32 cellular contexts compared by ENCODE assay signal in the genomic region with DNA sequence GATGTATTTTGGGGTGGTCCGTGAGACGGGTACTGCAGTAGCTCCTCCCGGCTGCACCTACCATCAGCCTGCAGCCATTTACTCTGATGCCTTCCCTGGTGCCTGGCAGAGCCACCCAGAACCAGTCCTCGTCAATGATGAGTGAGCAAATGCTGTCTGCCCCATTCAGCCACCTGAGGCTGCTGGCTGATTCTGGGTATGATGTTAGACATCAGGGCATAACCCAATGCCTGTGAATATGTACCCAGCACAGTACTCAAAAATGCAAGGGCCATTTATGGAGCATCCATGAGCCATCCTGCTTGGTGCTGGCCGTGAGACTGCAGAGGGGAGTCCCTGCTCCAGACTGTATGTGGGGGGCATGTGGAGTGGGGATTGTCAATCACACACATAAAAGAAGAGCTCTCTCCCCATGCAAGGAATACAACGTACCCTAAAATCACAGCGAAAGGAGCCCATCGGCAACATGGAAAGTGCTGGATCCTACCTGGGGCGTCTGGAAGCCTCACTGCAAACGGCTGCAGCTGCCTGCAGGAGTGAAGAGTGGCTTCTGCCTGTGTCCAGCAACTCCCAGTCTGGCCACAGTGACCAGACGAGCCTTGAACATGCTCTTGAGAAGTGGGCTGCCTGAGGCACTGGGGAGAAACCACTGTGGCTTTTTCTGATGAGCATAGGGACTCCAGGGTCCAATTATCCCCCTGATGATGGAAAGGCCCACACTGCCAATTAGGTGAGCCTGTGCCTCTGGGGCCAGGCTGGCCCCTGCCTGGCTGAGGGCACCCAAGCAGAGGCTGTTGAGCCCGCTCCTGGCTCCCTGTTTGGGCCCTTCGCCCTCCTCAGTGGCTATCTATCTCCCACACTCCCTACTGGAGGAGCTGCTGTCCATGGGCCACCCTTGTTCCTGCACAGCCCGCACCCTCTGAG. TPM values are rescaled to one million over a fixed set of nuclear protein-coding genes. Genes with fewer than 3 reads are reported as not detected.
DNase-seq lines count a peak whose midpoint lies in the region; ATAC-seq, FAIRE-seq and TF ChIP-seq lines count a peak whose summit lies in the region.
"Had no signal": no experiment of that assay in that cellular context is flagged by ENCODE, and none has a peak within 500 bp of the region (broad histone marks: within the 10 kb centered on the region; RNA-seq: fewer than 3 reads in every experiment).

No MANE protein-coding gene starts in this region.

- dilution Hi-C loops in IMR-90 (cut with HindIII; ENCODE audit: low sequenced_read_pairs, unreplicated experiment) = no loop called here

- no peak overlapping the region for H2AK9ac ChIP-seq in IMR-90 (replicated peaks; ENCODE audit: low read depth, low read length, poor library complexity)

- no peak overlapping the region for H3K23ac ChIP-seq in IMR-90 (ENCODE audit: low read depth, low read length)

- H3K27me3 ChIP-seq in IMR-90 (ENCODE audit: control insufficient read depth, insufficient read depth, low read length) = peaks cover 8% of the 10 kb centered on the region; the same call in 1 of the 2 replicates
- H3K27me3 ChIP-seq in HepG2 (ENCODE audit: control insufficient read depth in 1 of 2, insufficient read depth in 2 of 2, low read length in 2 of 2) = peaks cover 7 to 42% of the 10 kb centered on the region in 2 experiments; a peak in 4 of 5 replicates
- peaks cover 0 to 36% (median 0%) of the 10 kb centered on the region in 7 donors for H3K27me3 ChIP-seq in spleen (replicated peaks in 1 of 7)
- H3K27me3 ChIP-seq: Peyer's patch had no signal

- H3K4me1 Mint-ChIP-seq in activated CD4-positive, alpha-beta T cell treated with anti-CD3 and anti-CD28 coated beads, Interleukin-2, amount 10 ng/mL, durations not matched to agents 24 days and 14 days = no peaks in the 10 kb centered on the region
- H3K4me1 Mint-ChIP-seq: CD4-positive, alpha-beta memory T cell had no signal

- no peak for TF ChIP-seq POLR2A in A549 (IDR thresholded peaks at IDR 0.05; ENCODE audit: low read length)
- TF ChIP-seq POLR2A in IMR-90 (IDR thresholded peaks at IDR 0.05; ENCODE audit: low read depth, low read length) = no peak
- TF ChIP-seq POLR2A in HepG2 (IDR thresholded peaks at IDR 0.05; ENCODE audit: insufficient read depth in 1 of 2, low read depth in 2 of 2, low read length in 2 of 2) = no peak
- TF ChIP-seq POLR2A in spleen (IDR thresholded peaks at IDR 0.05) = no peak

- intact Hi-C loops in IMR-90 (cut with micrococcal nuclease) (no loop called here), HepG2 (cut with micrococcal nuclease; ENCODE audit: unreplicated experiment) (no loop called here), spleen (cut with DNase I; ENCODE audit: low total_unique reads) (no loop called here)
- intact Hi-C loops in activated CD4-positive, alpha-beta T cell treated with anti-CD3 and anti-CD28 coated beads, Interleukin-2, amount 10 ng/mL, durations not matched to agents 24 days and 14 days (cut with micrococcal nuclease) = no loop called here

- TF ChIP-seq RAD21 in A549 (conservative IDR thresholded peaks at IDR 0.05 in 1 of 2, IDR thresholded peaks at IDR 0.05 in 1 of 2) = no peak
- TF ChIP-seq RAD21 in IMR-90 (IDR thresholded peaks at IDR 0.05; ENCODE audit: low read length) = no peak
- no peak for TF ChIP-seq RAD21 in HepG2 (CRISPR knock-in tag; IDR thresholded peaks at IDR 0.05)

- no peaks in the 10 kb centered on the region for H3K9me1 ChIP-seq in IMR-90 (ENCODE audit: insufficient read depth, low read length)

- FAIRE-seq in A549 (lab: Jason Lieb, UNC) (no peak), HepG2 (lab: Jason Lieb, UNC) (no peak)
- FAIRE-seq: A204.1, GM12878 had no signal

- no peak overlapping the region for H2AK5ac ChIP-seq in IMR-90 (ENCODE audit: low read depth, low read length)

- H3K56ac ChIP-seq in IMR-90 (ENCODE audit: extremely low read depth, insufficient read depth, low read length) = no peak overlapping the region

- H4K8ac ChIP-seq in IMR-90 (ENCODE audit: low read depth in 2 of 2, low read length in 2 of 2) = no peak overlapping the region

- WGBS in A549 (ENCODE audit: missing lambda C conversion rate) = 13% methylated on average over 14 of the region's 14 CpGs
- WGBS in IMR-90 (ENCODE audit: extremely low coverage in 2 of 2, insufficient read length in 1 of 2), 2 experiments = 50% methylated on average over 5 of the region's 14 CpGs; no CpG with 5 or more reads in 1 of the 2 experiments
- 20% methylated on average over 9 of the region's 14 CpGs for WGBS in HepG2 (ENCODE audit: low lambda C conversion rate)
- 61 to 80% (median 71%) methylated on average over 13 to 14 of the region's 14 CpGs for WGBS in spleen, 5 donors

- no peak overlapping the region for H2BK5ac ChIP-seq in IMR-90 (ENCODE audit: low read depth, low read length, poor library complexity, severe bottlenecking)

- H3K27ac ChIP-seq in A549 (no peak overlapping the region), IMR-90 (ENCODE audit: insufficient read depth, low read length) (no peak overlapping the region), HepG2 (ENCODE audit: extremely low read length, insufficient read depth, low read length) (no peak overlapping the region), spleen (no peak overlapping the region)
- H3K27ac ChIP-seq: HL-60, Peyer's patch had no signal

- ATAC-seq in A549 (peak; percentile 41 to 57), IMR-90 (ENCODE audit: low read depth) (no peak), HepG2 (peak; percentile 47), GM21526 (IDR thresholded peaks at IDR 0.05; ENCODE audit: low FRiP score, unreplicated experiment) (no peak)
- ATAC-seq: GM12878 had no signal

- H3K9me3 ChIP-seq in A549 (no peaks in the 10 kb centered on the region), IMR-90 (ENCODE audit: control insufficient read depth, insufficient read depth, low read length) (no peaks in the 10 kb centered on the region), HepG2 (ENCODE audit: low read length) (no peaks in the 10 kb centered on the region), spleen (no peaks in the 10 kb centered on the region)
- H3K9me3 ChIP-seq: HAP-1, Peyer's patch had no signal

- no peak overlapping the region for H4K91ac ChIP-seq in IMR-90 (ENCODE audit: insufficient read depth, low read depth, low read length)

- TF ChIP-seq EP300 in A549 (IDR thresholded peaks at IDR 0.05) (no peak), HepG2 (IDR thresholded peaks at IDR 0.05; ENCODE audit: low read depth in 2 of 2, low read length in 2 of 2) (no peak), HepG2 (CRISPR knock-in tag; IDR thresholded peaks at IDR 0.05; ENCODE audit: borderline replicate concordance) (no peak)

- H3K18ac ChIP-seq in IMR-90 (ENCODE audit: low read depth, low read length) = no peak overlapping the region

- peaks cover 34% of the 10 kb centered on the region for H3K27me3 Mint-ChIP-seq in activated CD4-positive, alpha-beta T cell treated with anti-CD3 and anti-CD28 coated beads, Interleukin-2, amount 10 ng/mL, durations not matched to agents 24 days and 14 days

- H3K4me2 ChIP-seq in A549 (no peak overlapping the region), IMR-90 (ENCODE audit: low read depth, low read length) (no peak overlapping the region), HepG2 (ENCODE audit: low read depth, low read length) (no peak overlapping the region)

- peak overlapping the region; percentile 14 for H2AFZ ChIP-seq in IMR-90 (replicated peaks; ENCODE audit: low read length, poor library complexity)
- H2AFZ ChIP-seq in HepG2 (ENCODE audit: low read length) = no peak overlapping the region

- no peaks in the 10 kb centered on the region for H3K36me3 ChIP-seq in IMR-90 (ENCODE audit: control insufficient read depth, insufficient read depth, low read length)
- no peaks in the 10 kb centered on the region for H3K36me3 ChIP-seq in HepG2 (replicated peaks in 1 of 2; ENCODE audit: control insufficient read depth in 1 of 2, insufficient read depth in 2 of 2, low read length in 2 of 2)
- no peaks in the 10 kb centered on the region for H3K36me3 ChIP-seq in spleen
- H3K36me3 ChIP-seq: HAP-1, Peyer's patch had no signal

- H3K4me3 Mint-ChIP-seq in activated CD4-positive, alpha-beta T cell treated with anti-CD3 and anti-CD28 coated beads, Interleukin-2, amount 10 ng/mL, durations not matched to agents 24 days and 14 days = no peak overlapping the region
- H3K4me3 Mint-ChIP-seq: CD4-positive, alpha-beta memory T cell had no signal

- H4K20me1 ChIP-seq in IMR-90 (ENCODE audit: insufficient read depth, low read length) (no peaks in the 10 kb centered on the region), HepG2 (ENCODE audit: insufficient read depth, low read length) (no peaks in the 10 kb centered on the region)

- no peaks in the 10 kb centered on the region for H3K4me1 ChIP-seq in A549
- no peaks in the 10 kb centered on the region for H3K4me1 ChIP-seq in IMR-90 (ENCODE audit: control insufficient read depth, insufficient read depth, low read length)
- H3K4me1 ChIP-seq in HepG2 (ENCODE audit: insufficient read depth, low read length) = no peaks in the 10 kb centered on the region
- no peaks in the 10 kb centered on the region for H3K4me1 ChIP-seq in spleen
- H3K4me1 ChIP-seq: HAP-1, Peyer's patch had no signal

- H3K9me3 Mint-ChIP-seq in activated CD4-positive, alpha-beta T cell treated with anti-CD3 and anti-CD28 coated beads, Interleukin-2, amount 10 ng/mL, durations not matched to agents 24 days and 14 days = no peaks in the 10 kb centered on the region
- H3K9me3 Mint-ChIP-seq: CD4-positive, alpha-beta memory T cell had no signal

- CTCF ChIA-PET in A549 (lab: Yijun Ruan, JAX) = interaction anchor here (1.1 to 1.3 kb wide), 2 partner anchors 12 to 111 kb away, joined by 3 to 5 read pairs; no protein-coding TSS in a partner anchor
- CTCF ChIA-PET in IMR-90 (lab: Yijun Ruan, JAX) = no interaction called here
- CTCF ChIA-PET in HepG2 (lab: Yijun Ruan, JAX; ENCODE audit: low intra/inter-chr PET ratio, low total read pairs) = no interaction called here

- POLR2A ChIA-PET in A549 (lab: Yijun Ruan, JAX) (no interaction called here), IMR-90 (lab: Charles Lee; ENCODE audit: unreplicated experiment) (no interaction called here), HepG2 (lab: Yijun Ruan, JAX) (no interaction called here)

- H2BK15ac ChIP-seq in IMR-90 (ENCODE audit: low read depth, low read length) = no peak overlapping the region

- no peak overlapping the region for H3K4ac ChIP-seq in IMR-90 (ENCODE audit: low read depth, low read length)

- DNase-seq in A549 (ENCODE audit: low read depth in 1 of 2, low spot score in 1 of 2) = no peak
- no peak for DNase-seq in IMR-90
- no peak for DNase-seq in HepG2 (ENCODE audit: low spot score)
- DNase-seq in spleen = peak; percentile 54
- no peak for DNase-seq in germinal center (ENCODE audit: low spot score)
- no peak for DNase-seq in activated CD4-positive, alpha-beta T cell treated with anti-CD3 and anti-CD28 coated beads, Interleukin-2, amount 10 ng/mL, durations not matched to agents 24 days and 14 days
- DNase-seq: AML-193; C1 segment of cervical spinal cord; CD4-positive, alpha-beta memory T cell; COR-L47; DMS79; EL; GDM1; GOT3; Karpas-422; NCI-H1092 treated with DMSO at 0.1 percent for 48 hours; NCI-H1436; NCI-H187; NCI-H2081 treated with DMSO at 0.1 percent for 48 hours; NCI-H2171 treated with DMSO at 0.1 percent for 48 hours; NCI-H345; NCI-H510A treated with DMSO at 0.1 percent for 48 hours; NCI-H748 treated with DMSO at 0.1 percent for 48 hours; Peyer's patch; SHP77 treated with DMSO at 0.1 percent for 48 hours had no signal

- no peak overlapping the region for H4K5ac ChIP-seq in IMR-90 (ENCODE audit: low read depth, low read length)

- no peak overlapping the region for H2BK120ac ChIP-seq in IMR-90 (ENCODE audit: low read depth, low read length)

- in situ Hi-C loops in IMR-90 (cut with MboI; ENCODE audit: low sequenced_read_pairs) = no loop called here
- in situ Hi-C loops in HepG2 (cut with HindIII; ENCODE audit: extremely low pct_ligation_motif_present, low pct_unique_long_range_greater_than_20kb) = no loop called here

- H2BK20ac ChIP-seq in IMR-90 (ENCODE audit: low read depth, low read length) = no peak overlapping the region

- no peak overlapping the region for H3K14ac ChIP-seq in IMR-90 (replicated peaks; ENCODE audit: low read depth, low read length)

- BruUV-seq in IMR-90 (replicated peaks; lab: Mats Ljungman, UMichigan) = no TSS peak
- no TSS peak for BruUV-seq in HepG2 (replicated peaks; lab: Mats Ljungman, UMichigan)

- H3K4me3 ChIP-seq in A549 = no peak overlapping the region
- no peak overlapping the region for H3K4me3 ChIP-seq in IMR-90 (ENCODE audit: insufficient read depth, low read depth, low read length)
- no peak overlapping the region for H3K4me3 ChIP-seq in HepG2 (replicated peaks in 1 of 3; ENCODE audit: insufficient read depth in 1 of 3, low read depth in 2 of 3, low read length in 3 of 3)
- H3K4me3 ChIP-seq in spleen = no peak overlapping the region
- H3K4me3 ChIP-seq: GM12878, HAP-1, Peyer's patch had no signal

- H3K79me1 ChIP-seq in IMR-90 (ENCODE audit: low read depth in 1 of 2, low read length in 2 of 2) = no peaks in the 10 kb centered on the region

- H3K27ac Mint-ChIP-seq in activated CD4-positive, alpha-beta T cell treated with anti-CD3 and anti-CD28 coated beads, Interleukin-2, amount 10 ng/mL, durations not matched to agents 24 days and 14 days = no peak overlapping the region

- H3K9ac ChIP-seq in IMR-90 (ENCODE audit: low read depth, low read length) = no peak overlapping the region
- no peak overlapping the region for H3K9ac ChIP-seq in HepG2 (ENCODE audit: insufficient read depth, low read depth, low read length)

- no peaks in the 10 kb centered on the region for H3K79me2 ChIP-seq in HepG2 (ENCODE audit: insufficient read depth, low read length)

- H3K36me3 Mint-ChIP-seq in activated CD4-positive, alpha-beta T cell treated with anti-CD3 and anti-CD28 coated beads, Interleukin-2, amount 10 ng/mL, durations not matched to agents 24 days and 14 days (ENCODE audit: low read depth) = no peaks in the 10 kb centered on the region
- H3K36me3 Mint-ChIP-seq: CD4-positive, alpha-beta memory T cell had no signal

- no peak for TF ChIP-seq CTCF in A549 (IDR thresholded peaks at IDR 0.05)
- TF ChIP-seq CTCF in IMR-90 (conservative IDR thresholded peaks at IDR 0.05; ENCODE audit: low read depth, low read length) = no peak
- TF ChIP-seq CTCF in HepG2 (CRISPR knock-in tag; IDR thresholded peaks at IDR 0.05) = no peak
- TF ChIP-seq CTCF in spleen (IDR thresholded peaks at IDR 0.05 in 8 of 11, conservative IDR thresholded peaks at IDR 0.05 in 3 of 11) = no peak

RNA-seq across cellular contexts. Expression of a gene that starts 2.4 kb away (rescaled TPM):
- polyA plus RNA-seq in A549 (2011; rRNA removed) (not detected in 2 replicates), A549 (2017; fragmentation: RNase III; extraction: RNeasy Plus Mini Kit Qiagen cat#74134 plus additional on column Dnase treatment) (not detected in 3 replicates), IMR-90 (2012; rRNA removed) (not detected in 2 replicates), HepG2 (2011; rRNA removed) (not detected in 2 replicates), spleen (not detected)
- not detected in 2 replicates for polyA plus RNA-seq in A549 (2012; cell fraction: cytosol; rRNA removed)
- 0.04 TPM in 1 of 2 replicates, not detected in the other for polyA plus RNA-seq in A549 (2012; cell fraction: nucleus; rRNA removed)
- not detected in 2 replicates for polyA minus RNA-seq in A549 (2011; rRNA and poly(A)+ RNA removed)
- total RNA-seq in IMR-90 (2012; rRNA removed) (not detected in 2 replicates), HepG2 (2016; rRNA removed; fragmentation: Illumina TruSeq; extraction: Trizol) (not detected in 2 replicates), spleen (not detected)
- not detected in 2 replicates for polyA plus RNA-seq in IMR-90 (2012; cell fraction: cytosol; rRNA removed)
- polyA plus RNA-seq in IMR-90 (2012; cell fraction: nucleus; rRNA removed; ENCODE audit: low replicate concordance) = not detected in 2 replicates
- total RNA-seq in HepG2 (2016; cell fraction: cytosol; rRNA removed; fragmentation: Illumina TruSeq; extraction: Trizol; ENCODE audit: low read depth) = not detected in 2 replicates
- total RNA-seq in HepG2 (2016; cell fraction: insoluble cytoplasmic fraction; rRNA removed; fragmentation: Illumina TruSeq; extraction: Trizol) = not detected in 2 replicates
- total RNA-seq in HepG2 (2016; cell fraction: membrane; rRNA removed; fragmentation: Illumina TruSeq; extraction: Trizol) = not detected in 2 replicates
- total RNA-seq in HepG2 (2016; cell fraction: nucleus; rRNA removed; fragmentation: Illumina TruSeq; extraction: Trizol) = not detected in 2 replicates
- not detected in 2 replicates for polyA plus RNA-seq in HepG2 (2011; cell fraction: cytosol; rRNA removed)
- polyA plus RNA-seq in HepG2 (2011; cell fraction: nucleus; rRNA removed) = not detected in 2 replicates
- polyA plus RNA-seq in HepG2 (2012) = not detected in 2 replicates
- polyA plus RNA-seq in HepG2 (2016; cell fraction: cytosol; fragmentation: Illumina TruSeq; extraction: Trizol; ENCODE audit: low read depth) = not detected in 2 replicates
- polyA plus RNA-seq in HepG2 (2016; cell fraction: insoluble cytoplasmic fraction; fragmentation: Illumina TruSeq; extraction: Trizol; ENCODE audit: low read depth) = not detected in 2 replicates
- polyA plus RNA-seq in HepG2 (2016; cell fraction: membrane; fragmentation: Illumina TruSeq; extraction: Trizol; ENCODE audit: low read depth) = not detected in 2 replicates
- not detected in 2 replicates for polyA plus RNA-seq in HepG2 (2016; cell fraction: nucleus; fragmentation: Illumina TruSeq; extraction: Trizol; ENCODE audit: insufficient read depth, low read depth)
- not detected in 2 replicates for polyA minus RNA-seq in HepG2 (2011; rRNA and poly(A)+ RNA removed; ENCODE audit: low replicate concordance)
- not detected in 2 replicates for polyA minus RNA-seq in HepG2 (2011; cell fraction: cytosol; rRNA and poly(A)+ RNA removed)
- not detected in 2 replicates for polyA minus RNA-seq in HepG2 (2011; cell fraction: nucleus; rRNA and poly(A)+ RNA removed)
- not detected in 2 replicates for total RNA-seq in activated CD4-positive, alpha-beta T cell treated with anti-CD3 and anti-CD28 coated beads, Interleukin-2, amount 10 ng/mL, durations not matched to agents 24 days and 14 days
- total RNA-seq: CD4-positive, alpha-beta memory T cell; GM12878; M059J; OCI-LY7; Peyer's patch had no signal
- polyA plus RNA-seq: CD4-positive, alpha-beta memory T cell; GM12878 had no signal

RNA-seq across cellular contexts. Expression of a gene that starts 7.5 kb away (rescaled TPM):
- 118 and 131 TPM in 2 replicates for polyA plus RNA-seq in A549 (2011; rRNA removed)
- 117 and 136 TPM in 2 replicates for polyA plus RNA-seq in A549 (2012; cell fraction: cytosol; rRNA removed)
- 84.8 and 121 TPM in 2 replicates for polyA plus RNA-seq in A549 (2012; cell fraction: nucleus; rRNA removed)
- 134 to 148 TPM (median 137 TPM) in 3 replicates for polyA plus RNA-seq in A549 (2017; fragmentation: RNase III; extraction: RNeasy Plus Mini Kit Qiagen cat#74134 plus additional on column Dnase treatment)
- polyA minus RNA-seq in A549 (2011; rRNA and poly(A)+ RNA removed) = 89.0 and 116 TPM in 2 replicates
- total RNA-seq in IMR-90 (2012; rRNA removed) = 125 and 127 TPM in 2 replicates
- polyA plus RNA-seq in IMR-90 (2012; rRNA removed) = 102 and 115 TPM in 2 replicates
- 65.6 and 108 TPM in 2 replicates for polyA plus RNA-seq in IMR-90 (2012; cell fraction: cytosol; rRNA removed)
- 70.6 and 168 TPM in 2 replicates for polyA plus RNA-seq in IMR-90 (2012; cell fraction: nucleus; rRNA removed; ENCODE audit: low replicate concordance)
- 225 and 270 TPM in 2 replicates for total RNA-seq in HepG2 (2016; rRNA removed; fragmentation: Illumina TruSeq; extraction: Trizol)
- total RNA-seq in HepG2 (2016; cell fraction: cytosol; rRNA removed; fragmentation: Illumina TruSeq; extraction: Trizol; ENCODE audit: low read depth) = 68.9 and 69.8 TPM in 2 replicates
- 224 and 283 TPM in 2 replicates for total RNA-seq in HepG2 (2016; cell fraction: insoluble cytoplasmic fraction; rRNA removed; fragmentation: Illumina TruSeq; extraction: Trizol)
- total RNA-seq in HepG2 (2016; cell fraction: membrane; rRNA removed; fragmentation: Illumina TruSeq; extraction: Trizol) = 92.8 and 99.0 TPM in 2 replicates
- total RNA-seq in HepG2 (2016; cell fraction: nucleus; rRNA removed; fragmentation: Illumina TruSeq; extraction: Trizol) = 97.3 and 118 TPM in 2 replicates
- polyA plus RNA-seq in HepG2 (2011; rRNA removed) = 152 and 157 TPM in 2 replicates
- 172 and 195 TPM in 2 replicates for polyA plus RNA-seq in HepG2 (2011; cell fraction: cytosol; rRNA removed)
- 154 and 158 TPM in 2 replicates for polyA plus RNA-seq in HepG2 (2011; cell fraction: nucleus; rRNA removed)
- polyA plus RNA-seq in HepG2 (2012) = 141 and 153 TPM in 2 replicates
- 36.2 and 39.6 TPM in 2 replicates for polyA plus RNA-seq in HepG2 (2016; cell fraction: cytosol; fragmentation: Illumina TruSeq; extraction: Trizol; ENCODE audit: low read depth)
- 218 and 228 TPM in 2 replicates for polyA plus RNA-seq in HepG2 (2016; cell fraction: insoluble cytoplasmic fraction; fragmentation: Illumina TruSeq; extraction: Trizol; ENCODE audit: low read depth)
- polyA plus RNA-seq in HepG2 (2016; cell fraction: membrane; fragmentation: Illumina TruSeq; extraction: Trizol; ENCODE audit: low read depth) = 55.6 and 65.3 TPM in 2 replicates
- polyA plus RNA-seq in HepG2 (2016; cell fraction: nucleus; fragmentation: Illumina TruSeq; extraction: Trizol; ENCODE audit: insufficient read depth, low read depth) = 112 and 119 TPM in 2 replicates
- polyA minus RNA-seq in HepG2 (2011; rRNA and poly(A)+ RNA removed; ENCODE audit: low replicate concordance) = 102 and 172 TPM in 2 replicates
- polyA minus RNA-seq in HepG2 (2011; cell fraction: cytosol; rRNA and poly(A)+ RNA removed) = 48.1 and 58.0 TPM in 2 replicates
- polyA minus RNA-seq in HepG2 (2011; cell fraction: nucleus; rRNA and poly(A)+ RNA removed) = 124 and 130 TPM in 2 replicates
- total RNA-seq in spleen = 100 to 1,000 TPM in 3 of 7 donors, 10 to 100 TPM in 4; 66.2 to 113 (median 95.1) TPM
- 10 to 100 TPM; 61.4 to 94.1 (median 62.9) TPM for polyA plus RNA-seq in spleen
- 96.6 and 121 TPM in 2 replicates for total RNA-seq in activated CD4-positive, alpha-beta T cell treated with anti-CD3 and anti-CD28 coated beads, Interleukin-2, amount 10 ng/mL, durations not matched to agents 24 days and 14 days

RNA-seq across cellular contexts. Expression of a gene that starts 20.7 kb away (rescaled TPM):
- polyA plus RNA-seq in A549 (2011; rRNA removed) (not detected in 2 replicates), A549 (2017; fragmentation: RNase III; extraction: RNeasy Plus Mini Kit Qiagen cat#74134 plus additional on column Dnase treatment) (not detected in 3 replicates), IMR-90 (2012; rRNA removed) (not detected in 2 replicates), HepG2 (2011; rRNA removed) (not detected in 2 replicates), spleen (not detected)
- polyA plus RNA-seq in A549 (2012; cell fraction: cytosol; rRNA removed) = not detected in 2 replicates
- not detected in 2 replicates for polyA plus RNA-seq in A549 (2012; cell fraction: nucleus; rRNA removed)
- polyA minus RNA-seq in A549 (2011; rRNA and poly(A)+ RNA removed) = not detected in 2 replicates
- total RNA-seq in IMR-90 (2012; rRNA removed) (not detected in 2 replicates), HepG2 (2016; rRNA removed; fragmentation: Illumina TruSeq; extraction: Trizol) (not detected in 2 replicates), spleen (not detected)
- not detected in 2 replicates for polyA plus RNA-seq in IMR-90 (2012; cell fraction: cytosol; rRNA removed)
- not detected in 2 replicates for polyA plus RNA-seq in IMR-90 (2012; cell fraction: nucleus; rRNA removed; ENCODE audit: low replicate concordance)
- total RNA-seq in HepG2 (2016; cell fraction: cytosol; rRNA removed; fragmentation: Illumina TruSeq; extraction: Trizol; ENCODE audit: low read depth) = not detected in 2 replicates
- not detected in 2 replicates for total RNA-seq in HepG2 (2016; cell fraction: insoluble cytoplasmic fraction; rRNA removed; fragmentation: Illumina TruSeq; extraction: Trizol)
- not detected in 2 replicates for total RNA-seq in HepG2 (2016; cell fraction: membrane; rRNA removed; fragmentation: Illumina TruSeq; extraction: Trizol)
- total RNA-seq in HepG2 (2016; cell fraction: nucleus; rRNA removed; fragmentation: Illumina TruSeq; extraction: Trizol) = not detected in 2 replicates
- not detected in 2 replicates for polyA plus RNA-seq in HepG2 (2011; cell fraction: cytosol; rRNA removed)
- polyA plus RNA-seq in HepG2 (2011; cell fraction: nucleus; rRNA removed) = not detected in 2 replicates
- not detected in 2 replicates for polyA plus RNA-seq in HepG2 (2012)
- polyA plus RNA-seq in HepG2 (2016; cell fraction: cytosol; fragmentation: Illumina TruSeq; extraction: Trizol; ENCODE audit: low read depth) = not detected in 2 replicates
- polyA plus RNA-seq in HepG2 (2016; cell fraction: insoluble cytoplasmic fraction; fragmentation: Illumina TruSeq; extraction: Trizol; ENCODE audit: low read depth) = not detected in 2 replicates
- not detected in 2 replicates for polyA plus RNA-seq in HepG2 (2016; cell fraction: membrane; fragmentation: Illumina TruSeq; extraction: Trizol; ENCODE audit: low read depth)
- polyA plus RNA-seq in HepG2 (2016; cell fraction: nucleus; fragmentation: Illumina TruSeq; extraction: Trizol; ENCODE audit: insufficient read depth, low read depth) = not detected in 2 replicates
- not detected in 2 replicates for polyA minus RNA-seq in HepG2 (2011; rRNA and poly(A)+ RNA removed; ENCODE audit: low replicate concordance)
- polyA minus RNA-seq in HepG2 (2011; cell fraction: cytosol; rRNA and poly(A)+ RNA removed) = not detected in 2 replicates
- not detected in 2 replicates for polyA minus RNA-seq in HepG2 (2011; cell fraction: nucleus; rRNA and poly(A)+ RNA removed)
- not detected in 2 replicates for total RNA-seq in activated CD4-positive, alpha-beta T cell treated with anti-CD3 and anti-CD28 coated beads, Interleukin-2, amount 10 ng/mL, durations not matched to agents 24 days and 14 days
- total RNA-seq: CD4-positive, alpha-beta memory T cell; GM12878; M059J; OCI-LY7; Peyer's patch had no signal
- polyA plus RNA-seq: CD4-positive, alpha-beta memory T cell; GM12878 had no signal

Comparison
In these comparisons a context has a peak if more than half of its experiments do, and no peak if none do; other contexts are left out.
1. ATAC-seq: peak in A549 (2 of 2) and HepG2 (single experiment); none in IMR-90 (single experiment) and GM21526 (single experiment).